In the genomic region with DNA sequence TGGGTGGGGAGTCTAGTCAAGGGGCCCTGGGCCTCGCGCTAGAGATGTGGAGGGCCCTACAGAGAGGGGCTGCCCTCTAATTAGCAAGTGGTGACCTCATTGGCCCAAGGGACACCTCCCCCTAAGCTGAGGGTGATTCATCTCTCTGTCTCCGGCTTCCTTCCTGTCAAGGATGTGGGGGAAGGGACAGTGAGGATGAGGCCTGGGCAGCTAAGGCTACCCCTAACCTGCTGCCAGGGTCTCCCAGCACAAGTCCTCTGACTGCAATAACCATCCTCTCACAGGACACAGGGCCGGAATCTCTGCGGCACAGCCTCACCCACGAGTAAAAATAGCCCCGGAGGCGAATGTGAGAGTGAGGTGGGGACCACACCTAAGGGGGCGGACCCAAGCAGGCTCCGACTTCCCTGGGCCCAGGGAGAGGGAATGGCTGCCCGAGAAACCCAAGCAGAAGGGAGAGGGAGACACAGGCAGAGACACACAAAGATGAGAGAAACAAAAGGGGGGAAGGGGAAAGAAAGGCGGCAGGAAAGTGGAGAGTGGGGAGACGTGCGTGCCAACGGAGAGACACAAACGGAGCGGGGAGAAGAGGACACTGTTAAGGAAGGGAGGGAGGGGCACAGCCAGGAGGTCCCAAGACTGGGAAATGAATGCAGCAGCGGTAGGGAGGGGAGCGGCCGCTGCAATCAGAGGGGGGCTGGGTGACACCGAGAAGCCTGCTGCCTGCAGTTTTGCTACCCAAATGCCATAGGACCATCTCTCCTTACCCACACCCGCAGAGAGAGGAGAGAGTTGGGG, we compare ENCODE assay signal across 8 cellular contexts. TPM values are rescaled to one million over a fixed set of nuclear protein-coding genes. Genes with fewer than 3 reads are reported as not detected.
A peak's percentile ranks its signal among the peaks of the same experiment; 100 is the strongest.
DNase-seq lines count a peak whose midpoint lies in the region; ATAC-seq and TF ChIP-seq lines count a peak whose summit lies in the region.

No MANE protein-coding gene starts in this region.

- H3K4me1 ChIP-seq in ACC112 (ENCODE audit: control insufficient read depth, insufficient read depth, low read length, unreplicated experiment) = peaks cover 57% of the 10 kb centered on the region

- ATAC-seq in GM19025 (IDR thresholded peaks at IDR 0.05; ENCODE audit: low read depth, unreplicated experiment) = peak; percentile 32
- ATAC-seq in esophagus mucosa = peak; percentile 27
- ATAC-seq in natural killer cell = peak; percentile 64 to 80 (median 65)
- ATAC-seq in HG02884 (IDR thresholded peaks at IDR 0.05; ENCODE audit: unreplicated experiment) = no peak

- no peaks in the 10 kb centered on the region for H3K36me3 Mint-ChIP-seq in natural killer cell

- no peak overlapping the region for H2AFZ ChIP-seq in ACC112 (ENCODE audit: low read length, unreplicated experiment)

- no peak for TF ChIP-seq CTCF in natural killer cell (IDR thresholded peaks at IDR 0.05)

- H3K27me3 ChIP-seq in ACC112 (ENCODE audit: insufficient read depth, low read length) = no peaks in the 10 kb centered on the region

- peaks cover 64 to 82% of the 10 kb centered on the region in 2 donors for H3K4me1 Mint-ChIP-seq in natural killer cell

- H3K27ac Mint-ChIP-seq in natural killer cell = peak overlapping the region; percentile 91 to 99

- peaks cover 22% of the 10 kb centered on the region; the same call in 1 of the 2 replicates for H3K36me3 ChIP-seq in ACC112 (ENCODE audit: insufficient read depth, low read length)

- no peaks in the 10 kb centered on the region for H3K9me3 Mint-ChIP-seq in natural killer cell

- H3K27me3 Mint-ChIP-seq in natural killer cell (ENCODE audit: low read depth in 2 of 2) = no peaks in the 10 kb centered on the region

- intact Hi-C loops in natural killer cell (cut with micrococcal nuclease) = loop anchor here (5.0 to 10.0 kb wide), 4 partner anchors 53 to 190 kb away; partner anchors contain the start of genes ATP6V1G2, BAG6, DDX39B and LY6G5C

- peaks cover 48% of the 10 kb centered on the region for H3K79me2 ChIP-seq in ACC112 (ENCODE audit: control insufficient read depth, insufficient read depth, low read length, unreplicated experiment)

- H3K27ac ChIP-seq in ACC112 (ENCODE audit: low read depth, low read length) = peak overlapping the region; percentile 79

- DNase-seq in NOMO-1 (lab: John Stamatoyannopoulos, UW; ENCODE audit: unreplicated experiment in 2 of 2) (peak; percentile 50 to 62), natural killer cell (peak; percentile 66), ureter (ENCODE audit: low spot score) (peak; percentile 69)
- DNase-seq in activated CD8-positive, alpha-beta memory T cell treated with anti-CD3 and anti-CD28 coated beads, Interleukin-2, amount 50 U/mL, for 48 hours = peak; percentile 74

- H3K4me3 Mint-ChIP-seq in natural killer cell = peak overlapping the region; percentile 97

- H3K4me3 ChIP-seq in ACC112 (ENCODE audit: low read depth, low read length) = peak overlapping the region; percentile 93

RNA-seq across cellular contexts. Expression of gene CLIC1, which starts 1.4 kb away (rescaled TPM):
- total RNA-seq in esophagus mucosa (372 TPM), natural killer cell (100 to 1,000 TPM; 348 to 363 (median 355) TPM), ureter (276 TPM)

RNA-seq across cellular contexts. Expression of gene MSH5, which starts 4.9 kb away (rescaled TPM):
- total RNA-seq in esophagus mucosa (12.0 TPM), natural killer cell (10 to 100 TPM; 28.2 to 44.6 (median 43.7) TPM), ureter (27.8 TPM)

RNA-seq across cellular contexts. Expression of gene DDAH2, which starts 5.8 kb away (rescaled TPM):
- total RNA-seq in esophagus mucosa (15.3 TPM), natural killer cell (10 to 100 TPM; 22.3 to 36.1 (median 24.6) TPM), ureter (33.3 TPM)

RNA-seq across cellular contexts. Expression of gene MPIG6B, which starts 11.7 kb away (rescaled TPM):
- total RNA-seq in esophagus mucosa = 1.1 TPM
- 10 to 100 TPM in 2 of 3 donors, 1 to 10 TPM in 1; 9.4 to 19.0 (median 12.8) TPM for total RNA-seq in natural killer cell
- 0.26 TPM for total RNA-seq in ureter

RNA-seq across cellular contexts. Expression of gene LY6G6C, which starts 13.4 kb away (rescaled TPM):
- total RNA-seq in esophagus mucosa = 10.8 TPM
- total RNA-seq in natural killer cell = not detected
- not detected for total RNA-seq in ureter
